Comparison of ENCODE assay signal across 13 cellular contexts in genomic region chr1:156004843-156005593, GRCh38. TPM values are rescaled to one million over a fixed set of nuclear protein-coding genes. Genes with fewer than 3 reads are reported as not detected.
A peak's percentile ranks its signal among the peaks of the same experiment; 100 is the strongest.
DNase-seq lines count a peak whose midpoint lies in the region; ATAC-seq, FAIRE-seq and TF ChIP-seq lines count a peak whose summit lies in the region.
"Had no signal": no experiment of that assay in that cellular context is flagged by ENCODE, and none has a peak within 500 bp of the region (broad histone marks: within the 10 kb centered on the region; RNA-seq: fewer than 3 reads in every experiment).

No MANE protein-coding gene starts in this region.

- ATAC-seq in stimulated activated naive B cell treated with anti-CD40 and anti-IgM and Interleukin-4, amounts not matched to agents 10 μg/mL and 1 μg/mL and 100 μg/mL, for 72 hours (replicated peaks), result no peak

- intact Hi-C loops in breast epithelium (cut with DNase I; ENCODE audit: low total_unique reads) (no loop called here), MCF 10A (cut with micrococcal nuclease) (loop anchor here (5.0 kb wide), 1 partner anchor 372 kb away; no protein-coding TSS in a partner anchor), transverse colon (cut with DNase I; ENCODE audit: low total_unique reads) (no loop called here)
- intact Hi-C loops in activated CD4-positive, alpha-beta memory T cell treated with anti-CD3 and anti-CD28 coated beads for 36 hours (cut with micrococcal nuclease), result no loop called here

- CTCF ChIA-PET in MCF 10A (lab: Yijun Ruan, JAX), result interaction anchor here (0.7 to 7.9 kb wide), 6 partner anchors 15 to 754 kb away, joined by 3 to 71 read pairs (median 5); partner anchors contain the start of gene SSR2
- CTCF ChIA-PET in activated CD4-positive, alpha-beta memory T cell treated with anti-CD3 and anti-CD28 coated beads for 36 hours (lab: Charles Lee), result interaction anchor here (2.4 to 4.4 kb wide), 2 partner anchors 15 to 16 kb away, joined by 9 to 19 read pairs; partner anchors contain the start of gene SSR2

- no TSS peak for BruUV-seq in MCF 10A (replicated peaks; lab: Mats Ljungman, UMichigan)

- no peak overlapping the region for H3K27ac Mint-ChIP-seq in MCF 10A (ENCODE audit: low read depth, unreplicated experiment)
- H3K27ac Mint-ChIP-seq in activated CD4-positive, alpha-beta memory T cell treated with anti-CD3 and anti-CD28 coated beads for 36 hours, result peak overlapping the region; percentile 80
- no peak overlapping the region for H3K27ac Mint-ChIP-seq in stimulated activated naive B cell treated with anti-CD40 and anti-IgM and Interleukin-4, amounts not matched to agents 10 μg/mL and 1 μg/mL and 100 μg/mL, for 72 hours
- H3K27ac Mint-ChIP-seq: progenitor cell of endocrine pancreas had no signal

- no peaks in the 10 kb centered on the region for H3K36me3 ChIP-seq in breast epithelium
- H3K36me3 ChIP-seq in transverse colon, result peaks cover 0 to 16% (median 5%) of the 10 kb centered on the region in 4 donors

- H3K4me3 ChIP-seq in breast epithelium (no peak overlapping the region), transverse colon (no peak overlapping the region)
- H3K4me3 ChIP-seq: coronary artery, thoracic aorta had no signal

- no peaks in the 10 kb centered on the region for H3K9me3 ChIP-seq in breast epithelium
- no peaks in the 10 kb centered on the region for H3K9me3 ChIP-seq in transverse colon
- H3K9me3 ChIP-seq: thoracic aorta had no signal

- POLR2A ChIA-PET in MCF 10A (lab: Yijun Ruan, JAX), result interaction anchor here (0.5 to 6.0 kb wide), 6 partner anchors 10 to 1867 kb away, joined by 6 to 61 read pairs (median 35); partner anchors contain the start of genes ARHGEF2, KHDC4 and SSR2
- POLR2A ChIA-PET in activated CD4-positive, alpha-beta memory T cell treated with anti-CD3 and anti-CD28 coated beads for 36 hours (lab: Charles Lee), result interaction anchor here (0.5 to 0.9 kb wide), 2 partner anchors 10 to 48 kb away, joined by 3 read pairs; no protein-coding TSS in a partner anchor

- TF ChIP-seq CTCF in breast epithelium (IDR thresholded peaks at IDR 0.05) (no peak), MCF 10A (IDR thresholded peaks at IDR 0.05; ENCODE audit: unreplicated experiment) (no peak), transverse colon (IDR thresholded peaks at IDR 0.05) (no peak), D721Med (IDR thresholded peaks at IDR 0.05; ENCODE audit: insufficient read depth, missing control alignments) (no peak)

- H3K4me3 Mint-ChIP-seq in MCF 10A (ENCODE audit: unreplicated experiment), result no peak overlapping the region
- H3K4me3 Mint-ChIP-seq in activated CD4-positive, alpha-beta memory T cell treated with anti-CD3 and anti-CD28 coated beads for 36 hours, result no peak overlapping the region
- no peak overlapping the region for H3K4me3 Mint-ChIP-seq in stimulated activated naive B cell treated with anti-CD40 and anti-IgM and Interleukin-4, amounts not matched to agents 10 μg/mL and 1 μg/mL and 100 μg/mL, for 72 hours

- no peak for FAIRE-seq in D721Med (lab: Jason Lieb, UNC)

- H3K36me3 Mint-ChIP-seq in MCF 10A (ENCODE audit: insufficient read depth, unreplicated experiment), result peaks cover 30% of the 10 kb centered on the region
- H3K36me3 Mint-ChIP-seq in activated CD4-positive, alpha-beta memory T cell treated with anti-CD3 and anti-CD28 coated beads for 36 hours, result peaks cover 16% of the 10 kb centered on the region
- H3K36me3 Mint-ChIP-seq in stimulated activated naive B cell treated with anti-CD40 and anti-IgM and Interleukin-4, amounts not matched to agents 10 μg/mL and 1 μg/mL and 100 μg/mL, for 72 hours, result peaks cover 13 to 22% of the 10 kb centered on the region in 2 donors

- no peaks in the 10 kb centered on the region for H3K27me3 Mint-ChIP-seq in MCF 10A (ENCODE audit: insufficient read depth, unreplicated experiment)
- H3K27me3 Mint-ChIP-seq in activated CD4-positive, alpha-beta memory T cell treated with anti-CD3 and anti-CD28 coated beads for 36 hours, result no peaks in the 10 kb centered on the region
- H3K27me3 Mint-ChIP-seq in stimulated activated naive B cell treated with anti-CD40 and anti-IgM and Interleukin-4, amounts not matched to agents 10 μg/mL and 1 μg/mL and 100 μg/mL, for 72 hours, result peaks cover 0 to 5% of the 10 kb centered on the region in 2 donors

- no peak for TF ChIP-seq POLR2A in breast epithelium (IDR thresholded peaks at IDR 0.05)
- no peak for TF ChIP-seq POLR2A in transverse colon (IDR thresholded peaks at IDR 0.05)

- in situ Hi-C loops in transverse colon (cut with MboI; ENCODE audit: low pct_ligation_motif_present in 1 of 4, low pct_unique_long_range_greater_than_20kb in 1 of 4, low sequenced_read_pairs in 3 of 4), result no loop called here
- in situ Hi-C loops in KBM-7 (cut with MboI; ENCODE audit: low pct_unique_long_range_greater_than_20kb, low sequenced_read_pairs), result no loop called here

- H3K9me3 Mint-ChIP-seq in MCF 10A (ENCODE audit: unreplicated experiment), result no peaks in the 10 kb centered on the region
- no peaks in the 10 kb centered on the region for H3K9me3 Mint-ChIP-seq in activated CD4-positive, alpha-beta memory T cell treated with anti-CD3 and anti-CD28 coated beads for 36 hours
- no peaks in the 10 kb centered on the region for H3K9me3 Mint-ChIP-seq in stimulated activated naive B cell treated with anti-CD40 and anti-IgM and Interleukin-4, amounts not matched to agents 10 μg/mL and 1 μg/mL and 100 μg/mL, for 72 hours

- no peak for TF ChIP-seq EP300 in transverse colon (IDR thresholded peaks at IDR 0.05; ENCODE audit: low read depth)

- 44 to 70% methylated on average over 2 to 4 of the region's 4 CpGs for WGBS in transverse colon (ENCODE audit: low coverage in 1 of 2), 2 donors

- H3K27ac ChIP-seq in breast epithelium (peak overlapping the region; percentile 80 to 82), transverse colon (peak overlapping the region; percentile 60 to 76 (median 64))
- H3K27ac ChIP-seq: coronary artery, thoracic aorta had no signal

- peak in 1 of 2 donors; percentile 48 for DNase-seq in breast epithelium (ENCODE audit: low spot score in 2 of 2)
- no peak for DNase-seq in MCF 10A (ENCODE audit: unreplicated experiment)
- peak; percentile 38 for DNase-seq in activated CD4-positive, alpha-beta memory T cell treated with anti-CD3 and anti-CD28 coated beads for 36 hours
- peak; percentile 66 for DNase-seq in left kidney (ENCODE audit: low read depth, low spot score)
- peak; percentile 53 for DNase-seq in transverse colon
- DNase-seq in stimulated activated naive B cell treated with anti-CD40 and anti-IgM and Interleukin-4, amounts not matched to agents 10 μg/mL and 1 μg/mL and 100 μg/mL, for 72 hours, result no peak
- DNase-seq in D721Med (ENCODE audit: insufficient read length, low spot score), result no peak
- no peak for DNase-seq in KBM-7
- DNase-seq: NCI-H1694 treated with DMSO at 0.1 percent for 48 hours had no signal

- peaks cover 0 to 5% of the 10 kb centered on the region in 2 donors for H3K4me1 ChIP-seq in breast epithelium
- peaks cover 0 to 40% (median 21%) of the 10 kb centered on the region in 4 donors for H3K4me1 ChIP-seq in transverse colon

- H3K27me3 ChIP-seq in breast epithelium (no peaks in the 10 kb centered on the region), transverse colon (no peaks in the 10 kb centered on the region)

- H3K4me1 Mint-ChIP-seq in MCF 10A (ENCODE audit: insufficient read depth, unreplicated experiment), result peaks cover 41% of the 10 kb centered on the region
- peaks cover 19% of the 10 kb centered on the region for H3K4me1 Mint-ChIP-seq in activated CD4-positive, alpha-beta memory T cell treated with anti-CD3 and anti-CD28 coated beads for 36 hours (ENCODE audit: low read depth)
- peaks cover 3 to 16% of the 10 kb centered on the region in 2 donors for H3K4me1 Mint-ChIP-seq in stimulated activated naive B cell treated with anti-CD40 and anti-IgM and Interleukin-4, amounts not matched to agents 10 μg/mL and 1 μg/mL and 100 μg/mL, for 72 hours

RNA-seq across cellular contexts. Expression of gene SSR2, which starts 15.7 kb away (rescaled TPM):
- total RNA-seq in breast epithelium, result 100 to 1,000 TPM; 305 to 407 (median 370) TPM
- total RNA-seq in MCF 10A (2022), result 477 and 589 TPM in 2 replicates
- 100 to 1,000 TPM; 171 to 175 TPM for total RNA-seq in activated CD4-positive, alpha-beta memory T cell treated with anti-CD3 and anti-CD28 coated beads for 36 hours
- 100 to 1,000 TPM in 2 of 4 donors, 10 to 100 TPM in 2; 51.2 to 275 (median 168) TPM for total RNA-seq in transverse colon

RNA-seq across cellular contexts. Expression of gene ARHGEF2, which starts 26.7 kb away (rescaled TPM):
- total RNA-seq in breast epithelium (10 to 100 TPM; 81.8 to 93.7 (median 90.4) TPM), MCF 10A (2022) (498 and 555 TPM in 2 replicates), transverse colon (100 to 1,000 TPM; 107 to 244 (median 169) TPM)
- 100 to 1,000 TPM; 165 to 174 TPM for total RNA-seq in activated CD4-positive, alpha-beta memory T cell treated with anti-CD3 and anti-CD28 coated beads for 36 hours

RNA-seq across cellular contexts. Expression of gene UBQLN4, which starts 48.6 kb away (rescaled TPM):
- total RNA-seq in breast epithelium, result 10 to 100 TPM; 22.1 to 27.1 (median 23.3) TPM
- 49.0 and 51.4 TPM in 2 replicates for total RNA-seq in MCF 10A (2022)
- 10 to 100 TPM; 32.7 to 32.9 TPM for total RNA-seq in activated CD4-positive, alpha-beta memory T cell treated with anti-CD3 and anti-CD28 coated beads for 36 hours
- total RNA-seq in transverse colon, result 10 to 100 TPM in 3 of 4 donors, 1 to 10 TPM in 1; 7.9 to 21.3 (median 16.1) TPM

RNA-seq across cellular contexts. Expression of gene LAMTOR2, which starts 49.6 kb away (rescaled TPM):
- total RNA-seq in breast epithelium (10 to 100 TPM; 60.7 to 75.5 (median 69.8) TPM), MCF 10A (2022) (88.1 and 104 TPM in 2 replicates), transverse colon (10 to 100 TPM; 20.9 to 70.9 (median 47.5) TPM)
- 10 to 100 TPM; 61.4 to 65.1 TPM for total RNA-seq in activated CD4-positive, alpha-beta memory T cell treated with anti-CD3 and anti-CD28 coated beads for 36 hours

RNA-seq across cellular contexts. Expression of gene RAB25, which starts 55.9 kb away (rescaled TPM):
- 10 to 100 TPM in 2 of 3 donors, not detected in 1; 40.3 to 68.6 TPM for total RNA-seq in breast epithelium
- 1.6 and 5.5 TPM in 2 replicates for total RNA-seq in MCF 10A (2022)
- under 1 TPM; 0.52 to 0.56 TPM for total RNA-seq in activated CD4-positive, alpha-beta memory T cell treated with anti-CD3 and anti-CD28 coated beads for 36 hours
- total RNA-seq in transverse colon, result 100 to 1,000 TPM; 140 to 213 (median 174) TPM
- total RNA-seq: T-helper 2 cell treated with Interferon-gamma antibody and Interleukin-4, amounts not matched to agents 100 ng/mL and 5 ng/mL, for 36 hours; thoracic aorta had no signal

Comparison
In these comparisons a context has a peak if more than half of its experiments do, and no peak if none do; other contexts are left out.
1. DNase-seq: peak in activated CD4-positive, alpha-beta memory T cell treated with anti-CD3 and anti-CD28 coated beads for 36 hours (single experiment), left kidney (single experiment) and transverse colon (single experiment); none in MCF 10A (single experiment), stimulated activated naive B cell treated with anti-CD40 and anti-IgM and Interleukin-4, amounts not matched to agents 10 μg/mL and 1 μg/mL and 100 μg/mL, for 72 hours (single experiment), D721Med (single experiment) and KBM-7 (single experiment).